18 cellular contexts compared by ENCODE assay signal in the genomic region with DNA sequence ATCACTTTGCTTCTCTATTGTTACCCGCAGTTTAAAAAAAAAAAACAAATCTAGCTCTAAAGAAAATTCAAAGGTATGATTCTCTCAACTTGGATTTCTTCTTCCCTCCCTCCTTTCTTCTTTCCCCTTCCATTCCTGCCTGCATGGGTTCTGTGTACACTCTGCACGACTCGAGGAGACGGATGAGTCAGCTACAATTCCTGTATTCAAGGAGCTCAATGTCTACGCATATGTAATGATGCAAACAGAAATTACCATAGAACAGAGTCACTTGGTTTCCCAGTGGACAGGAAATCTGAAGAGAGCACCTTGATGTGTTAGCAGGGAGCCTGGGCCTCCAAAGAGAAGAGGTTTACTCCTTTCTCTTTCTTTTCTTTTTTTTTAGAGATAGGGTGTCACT.
A peak's percentile ranks its signal among the peaks of the same experiment; 100 is the strongest.
DNase-seq lines count a peak whose midpoint lies in the region; ATAC-seq and TF ChIP-seq lines count a peak whose summit lies in the region.
"Had no signal": no experiment of that assay in that cellular context is flagged by ENCODE, and none has a peak within 500 bp of the region (broad histone marks: within the 10 kb centered on the region; RNA-seq: fewer than 3 reads in every experiment).

No MANE protein-coding gene starts in this region.

- H3K9me3 ChIP-seq in A673 (ENCODE audit: low read depth, low read length, poor library complexity, severe bottlenecking): no peaks in the 10 kb centered on the region
- H3K9me3 ChIP-seq: gastrocnemius medialis, thyroid gland had no signal

- H3K4me3 ChIP-seq in A673 (ENCODE audit: low read depth, low read length, poor library complexity, severe bottlenecking) (no peak overlapping the region), astrocyte of the spinal cord (ENCODE audit: low read depth, low read length) (no peak overlapping the region)
- H3K4me3 ChIP-seq: gastrocnemius medialis, GM12878, thyroid gland had no signal

- intact Hi-C loops in A673 (cut with micrococcal nuclease; ENCODE audit: unreplicated experiment): no loop called here

- no peaks in the 10 kb centered on the region for H3K27me3 ChIP-seq in A673 (replicated peaks; ENCODE audit: insufficient read depth, low read depth, low read length, poor library complexity)
- H3K27me3 ChIP-seq: gastrocnemius medialis, thyroid gland had no signal

- in situ Hi-C loops in astrocyte of the spinal cord (cut with HindIII; ENCODE audit: low sequenced_read_pairs): no loop called here

- no peak for ATAC-seq in HG03520 (IDR thresholded peaks at IDR 0.05; ENCODE audit: unreplicated experiment)
- ATAC-seq: gastrocnemius medialis, GM12878, HepG2 had no signal

- BruUV-seq in A673 (replicated peaks; lab: Mats Ljungman, UMichigan): no TSS peak

- H3K36me3 ChIP-seq in A673 (ENCODE audit: insufficient read depth, low read length, poor library complexity, severe bottlenecking): peaks cover 10% of the 10 kb centered on the region

- peaks cover 3% of the 10 kb centered on the region for H3K4me1 ChIP-seq in A673 (ENCODE audit: insufficient read depth, low read length, poor library complexity, severe bottlenecking)
- H3K4me1 ChIP-seq: gastrocnemius medialis had no signal

- DNase-seq in A673 (ENCODE audit: low spot score) (peak; percentile 66), HT1080 (ENCODE audit: low read depth) (peak; percentile 69), astrocyte of the spinal cord (ENCODE audit: low read depth, low spot score) (peak; percentile 86), islet precursor cell (peak; percentile 60), SW480 (ENCODE audit: low spot score) (no peak), NCI-H2029 treated with DMSO at 0.1 percent for 48 hours (lab: John Stamatoyannopoulos, UW) (no peak), hypothalamus (lab: John Stamatoyannopoulos, UW) (no peak)
- DNase-seq: DND-41; gastrocnemius medialis; kidney; NCI-H2171 treated with DMSO at 0.1 percent for 48 hours; retina; stimulated activated CD4-positive, alpha-beta T cell treated with anti-CD3 and anti-CD28 coated beads, Interleukin-1b, Interleukin-23, amount 100 ng/mL, for 48 hours; stimulated activated CD8-positive, alpha-beta memory T cell treated with anti-CD3 and anti-CD28 coated beads, Interleukin-4, amount 100 ng/mL, for 48 hours; thyroid gland had no signal

- peak overlapping the region; percentile 37 for H3K27ac ChIP-seq in A673 (ENCODE audit: low read depth, low read length, poor library complexity, severe bottlenecking)
- H3K27ac ChIP-seq: gastrocnemius medialis had no signal

- POLR2A ChIA-PET in A673 (lab: Charles Lee; ENCODE audit: low non-redundant PET): no interaction called here

- TF ChIP-seq CTCF in A673 (conservative IDR thresholded peaks at IDR 0.05; ENCODE audit: low read depth, low read length): no peak
- no peak for TF ChIP-seq CTCF in astrocyte of the spinal cord (IDR thresholded peaks at IDR 0.05; ENCODE audit: low read depth, low read length)

- CTCF ChIA-PET in A673 (lab: Charles Lee): no interaction called here

Comparison
In these comparisons a context has a peak if more than half of its experiments do, and no peak if none do; other contexts are left out.
1. DNase-seq: peak in A673 (single experiment), HT1080 (single experiment), astrocyte of the spinal cord (single experiment) and islet precursor cell (single experiment); none in SW480 (single experiment), NCI-H2029 treated with DMSO at 0.1 percent for 48 hours (single experiment) and hypothalamus (0 of 51).